ENCODE assay signal across 8 cellular contexts in the genomic region with DNA sequence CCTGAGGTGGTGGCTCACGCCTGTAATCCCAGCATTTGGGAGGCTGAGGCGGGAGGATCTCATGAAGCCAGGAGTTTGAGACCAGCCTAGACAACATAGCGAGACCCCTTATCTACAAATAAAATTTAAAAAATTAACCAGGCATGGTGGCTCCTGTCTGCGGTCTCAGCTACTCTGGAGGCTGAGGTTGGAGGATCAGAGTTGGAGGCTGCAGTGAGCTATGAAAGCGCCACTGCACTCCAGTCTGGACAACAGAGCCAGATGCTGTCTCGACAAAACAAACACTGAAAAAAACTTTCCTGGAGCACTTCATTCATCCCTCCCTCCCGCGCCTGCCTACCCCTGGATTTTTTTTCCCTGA. TPM values are rescaled to one million over a fixed set of nuclear protein-coding genes. Genes with fewer than 3 reads are reported as not detected.
DNase-seq lines count a peak whose midpoint lies in the region; ATAC-seq and TF ChIP-seq lines count a peak whose summit lies in the region.

No MANE protein-coding gene starts in this region.

- peak overlapping the region; percentile 86 for H3K4me2 ChIP-seq in OCI-LY7 (ENCODE audit: low read length)

- TF ChIP-seq CTCF in GM12875 (IDR thresholded peaks at IDR 0.05; ENCODE audit: borderline replicate concordance, insufficient read depth, low read depth, low read length) (no peak), OCI-LY7 (conservative IDR thresholded peaks at IDR 0.05; ENCODE audit: low read length) (no peak), epithelial cell of proximal tubule (conservative IDR thresholded peaks at IDR 0.05; ENCODE audit: low read depth, low read length) (no peak), adrenal gland (IDR thresholded peaks at IDR 0.05) (no peak)

- no peak for TF ChIP-seq POLR2A in adrenal gland (IDR thresholded peaks at IDR 0.05)

- H3K27me3 ChIP-seq in rectal smooth muscle tissue (ENCODE audit: control insufficient read depth, insufficient read depth, low read length) (no peaks in the 10 kb centered on the region), adrenal gland (no peaks in the 10 kb centered on the region)

- no TSS peak for BruUV-seq in OCI-LY7 (replicated peaks; lab: Mats Ljungman, UMichigan)

- POLR2A ChIA-PET in OCI-LY7 (lab: Charles Lee) = interaction anchor here (0.6 to 1.3 kb wide), 5 partner anchors 7 to 125 kb away, joined by 3 to 5 read pairs (median 4); no protein-coding TSS in a partner anchor

- no peaks in the 10 kb centered on the region for H3K9me2 ChIP-seq in OCI-LY7 (ENCODE audit: insufficient read depth, low read length)

- no peak overlapping the region for H3K27ac ChIP-seq in OCI-LY7 (ENCODE audit: low read depth, low read length, poor library complexity, severe bottlenecking)
- H3K27ac ChIP-seq in rectal smooth muscle tissue (ENCODE audit: low read depth, low read length) = no peak overlapping the region
- no peak overlapping the region for H3K27ac ChIP-seq in adrenal gland

- 46 to 61% (median 54%) methylated on average over 7 to 8 of the region's 8 CpGs for WGBS in adrenal gland, 4 donors

- ATAC-seq in GM21717 (IDR thresholded peaks at IDR 0.05; ENCODE audit: unreplicated experiment) = no peak

- DNase-seq in OCI-LY7 (ENCODE audit: low spot score) (peak; percentile 22), epithelial cell of proximal tubule (ENCODE audit: low read depth) (no peak), NCI-H2227 (lab: John Stamatoyannopoulos, UW; ENCODE audit: unreplicated experiment) (no peak), ureter (ENCODE audit: low spot score) (no peak), adrenal gland (no peak)

- no peak overlapping the region for H3K9ac ChIP-seq in rectal smooth muscle tissue (ENCODE audit: low read length)

- intact Hi-C loops in OCI-LY7 (cut with micrococcal nuclease; ENCODE audit: unreplicated experiment) (no loop called here), adrenal gland (cut with DNase I) (no loop called here)

- peak overlapping the region; percentile 92 for H3K4me3 ChIP-seq in GM12875 (ENCODE audit: low read depth, low read length)
- peak overlapping the region; percentile 96 for H3K4me3 ChIP-seq in OCI-LY7 (ENCODE audit: low read depth, low read length, poor library complexity, severe bottlenecking)
- peak overlapping the region; percentile 73 for H3K4me3 ChIP-seq in epithelial cell of proximal tubule (ENCODE audit: low read depth, low read length)
- peak overlapping the region; percentile 81 for H3K4me3 ChIP-seq in rectal smooth muscle tissue (ENCODE audit: low read length)
- peak overlapping the region in 2 of 4 donors; percentile 75 to 84 for H3K4me3 ChIP-seq in adrenal gland

- no peaks in the 10 kb centered on the region for H3K9me3 ChIP-seq in OCI-LY7 (ENCODE audit: low read length)
- H3K9me3 ChIP-seq in adrenal gland (replicated peaks in 1 of 3) = no peaks in the 10 kb centered on the region

- H4K20me1 ChIP-seq in OCI-LY7 (ENCODE audit: insufficient read depth, low read length) = no peaks in the 10 kb centered on the region

- H3K4me1 ChIP-seq in OCI-LY7 (ENCODE audit: insufficient read depth, low read length, poor library complexity, severe bottlenecking) (peaks cover 17% of the 10 kb centered on the region), rectal smooth muscle tissue (ENCODE audit: control insufficient read depth, insufficient read depth, low read length) (peaks cover 10% of the 10 kb centered on the region), adrenal gland (replicated peaks in 1 of 2) (peaks cover 10 to 18% of the 10 kb centered on the region in 2 donors)

- H3K36me3 ChIP-seq in OCI-LY7 (ENCODE audit: insufficient read depth, low read length) (peaks cover 8% of the 10 kb centered on the region), rectal smooth muscle tissue (ENCODE audit: control insufficient read depth, insufficient read depth, low read length) (peaks cover 4% of the 10 kb centered on the region), adrenal gland (replicated peaks in 1 of 2) (peaks cover 0 to 11% of the 10 kb centered on the region in 2 donors)

- peak overlapping the region; percentile 66; the same call in 1 of the 2 replicates for H2AFZ ChIP-seq in OCI-LY7 (ENCODE audit: low read length)

- peaks cover 12% of the 10 kb centered on the region; the same call in 1 of the 2 replicates for H3K79me2 ChIP-seq in OCI-LY7 (ENCODE audit: insufficient read depth, low read depth, low read length)

- CTCF ChIA-PET in OCI-LY7 (lab: Charles Lee; ENCODE audit: unreplicated experiment) = no interaction called here

RNA-seq across cellular contexts. Expression of gene ATG4D, which starts 0.7 kb away (rescaled TPM):
- 21.1 and 29.6 TPM in 2 replicates for total RNA-seq in OCI-LY7 (2014; rRNA removed; shearing (Covaris generic))
- 46.8 and 48.2 TPM in 2 replicates for total RNA-seq in OCI-LY7 (2022)
- 31.4 and 35.9 TPM in 2 replicates for total RNA-seq in epithelial cell of proximal tubule
- 36.7 TPM for total RNA-seq in ureter
- total RNA-seq in adrenal gland = 10 to 100 TPM; 26.4 to 93.7 (median 38.5) TPM
- 10 to 100 TPM in 2 of 3 donors, 1 to 10 TPM in 1; 7.4 to 58.2 (median 53.2) TPM for polyA plus RNA-seq in adrenal gland

RNA-seq across cellular contexts. Expression of gene KRI1, which starts 22.8 kb away (rescaled TPM):
- 44.9 and 53.6 TPM in 2 replicates for total RNA-seq in OCI-LY7 (2014; rRNA removed; shearing (Covaris generic))
- total RNA-seq in OCI-LY7 (2022) (57.0 and 58.4 TPM in 2 replicates), epithelial cell of proximal tubule (16.7 and 18.2 TPM in 2 replicates), ureter (32.5 TPM), adrenal gland (10 to 100 TPM in 7 of 8 donors, 1 to 10 TPM in 1; 7.1 to 32.4 (median 18.8) TPM)
- polyA plus RNA-seq in adrenal gland = 10 to 100 TPM; 29.7 to 69.0 (median 29.8) TPM

RNA-seq across cellular contexts. Expression of gene CDKN2D, which starts 25.7 kb away (rescaled TPM):
- total RNA-seq in OCI-LY7 (2014; rRNA removed; shearing (Covaris generic)) = 22.4 and 25.3 TPM in 2 replicates
- total RNA-seq in OCI-LY7 (2022) (26.6 and 28.1 TPM in 2 replicates), epithelial cell of proximal tubule (5.1 and 17.1 TPM in 2 replicates), ureter (5.4 TPM), adrenal gland (10 to 100 TPM in 1 of 8 donors, 1 to 10 TPM in 7; 1.9 to 15.1 (median 6.4) TPM)
- polyA plus RNA-seq in adrenal gland = 10 to 100 TPM in 2 of 3 donors, 1 to 10 TPM in 1; 7.4 to 11.2 (median 10.0) TPM

RNA-seq across cellular contexts. Expression of gene S1PR5, which starts 25.8 kb away (rescaled TPM):
- not detected in 2 replicates for total RNA-seq in OCI-LY7 (2014; rRNA removed; shearing (Covaris generic))
- total RNA-seq in OCI-LY7 (2022) (not detected in 2 replicates), epithelial cell of proximal tubule (not detected in 2 replicates), ureter (4.6 TPM), adrenal gland (1 to 10 TPM in 2 of 8 donors, under 1 TPM in 5, not detected in 1; 0.14 to 3.0 (median 0.55) TPM)
- polyA plus RNA-seq in adrenal gland = under 1 TPM; 0.37 to 0.97 (median 0.51) TPM

RNA-seq across cellular contexts. Expression of gene KEAP1, which starts 39.9 kb away (rescaled TPM):
- total RNA-seq in OCI-LY7 (2014; rRNA removed; shearing (Covaris generic)) = 65.9 and 68.9 TPM in 2 replicates
- total RNA-seq in OCI-LY7 (2022) = 64.9 and 93.5 TPM in 2 replicates
- total RNA-seq in epithelial cell of proximal tubule = 41.2 and 76.0 TPM in 2 replicates
- total RNA-seq in ureter = 52.6 TPM
- 100 to 1,000 TPM in 1 of 8 donors, 10 to 100 TPM in 7; 71.1 to 106 (median 75.1) TPM for total RNA-seq in adrenal gland
- polyA plus RNA-seq in adrenal gland = 100 to 1,000 TPM in 1 of 3 donors, 10 to 100 TPM in 2; 71.0 to 101 (median 97.3) TPM
